Comparison of ENCODE assay signal across 1 cellular context in the genomic region with DNA sequence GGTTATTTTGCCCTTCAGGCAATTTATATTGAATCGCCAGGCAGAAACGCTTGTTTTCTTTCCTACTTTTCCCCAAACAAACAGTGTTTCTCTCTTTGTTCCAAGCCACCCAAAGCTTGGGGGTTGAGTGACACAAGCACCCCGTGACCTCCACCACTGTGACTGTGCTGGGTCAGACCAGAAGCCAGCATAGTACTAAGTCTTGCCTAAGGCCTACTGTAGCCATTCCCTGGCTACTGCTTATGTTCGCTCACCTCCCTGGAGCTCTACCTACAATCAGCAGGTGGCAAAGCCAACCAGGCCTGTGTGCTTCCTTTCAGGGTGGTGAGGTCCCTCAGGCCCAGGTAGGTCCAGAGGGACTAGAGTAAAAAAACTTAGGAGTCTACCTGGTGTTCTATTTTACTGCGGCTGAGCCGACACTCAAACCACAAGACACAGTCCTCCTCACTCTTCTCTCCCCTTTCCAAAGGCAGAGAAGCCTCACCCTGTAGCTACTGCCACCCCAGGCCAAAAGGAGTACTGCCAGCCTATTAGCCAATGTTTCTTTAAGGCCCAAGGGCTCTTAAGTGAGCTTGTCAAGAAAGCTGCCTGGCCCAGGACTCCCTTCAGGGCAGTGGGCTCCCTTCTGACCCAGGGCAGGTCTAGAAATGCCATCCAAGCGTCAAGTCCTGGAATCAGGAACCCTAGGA.
TF ChIP-seq lines count a peak whose summit lies in the region.

No MANE protein-coding gene starts in this region.

TF ChIP-seq in GM23338, 12 proteins besides CTCF, POLR2A, EP300 and RAD21 (continued from another document):
- TF ChIP-seq, protein P1, sequence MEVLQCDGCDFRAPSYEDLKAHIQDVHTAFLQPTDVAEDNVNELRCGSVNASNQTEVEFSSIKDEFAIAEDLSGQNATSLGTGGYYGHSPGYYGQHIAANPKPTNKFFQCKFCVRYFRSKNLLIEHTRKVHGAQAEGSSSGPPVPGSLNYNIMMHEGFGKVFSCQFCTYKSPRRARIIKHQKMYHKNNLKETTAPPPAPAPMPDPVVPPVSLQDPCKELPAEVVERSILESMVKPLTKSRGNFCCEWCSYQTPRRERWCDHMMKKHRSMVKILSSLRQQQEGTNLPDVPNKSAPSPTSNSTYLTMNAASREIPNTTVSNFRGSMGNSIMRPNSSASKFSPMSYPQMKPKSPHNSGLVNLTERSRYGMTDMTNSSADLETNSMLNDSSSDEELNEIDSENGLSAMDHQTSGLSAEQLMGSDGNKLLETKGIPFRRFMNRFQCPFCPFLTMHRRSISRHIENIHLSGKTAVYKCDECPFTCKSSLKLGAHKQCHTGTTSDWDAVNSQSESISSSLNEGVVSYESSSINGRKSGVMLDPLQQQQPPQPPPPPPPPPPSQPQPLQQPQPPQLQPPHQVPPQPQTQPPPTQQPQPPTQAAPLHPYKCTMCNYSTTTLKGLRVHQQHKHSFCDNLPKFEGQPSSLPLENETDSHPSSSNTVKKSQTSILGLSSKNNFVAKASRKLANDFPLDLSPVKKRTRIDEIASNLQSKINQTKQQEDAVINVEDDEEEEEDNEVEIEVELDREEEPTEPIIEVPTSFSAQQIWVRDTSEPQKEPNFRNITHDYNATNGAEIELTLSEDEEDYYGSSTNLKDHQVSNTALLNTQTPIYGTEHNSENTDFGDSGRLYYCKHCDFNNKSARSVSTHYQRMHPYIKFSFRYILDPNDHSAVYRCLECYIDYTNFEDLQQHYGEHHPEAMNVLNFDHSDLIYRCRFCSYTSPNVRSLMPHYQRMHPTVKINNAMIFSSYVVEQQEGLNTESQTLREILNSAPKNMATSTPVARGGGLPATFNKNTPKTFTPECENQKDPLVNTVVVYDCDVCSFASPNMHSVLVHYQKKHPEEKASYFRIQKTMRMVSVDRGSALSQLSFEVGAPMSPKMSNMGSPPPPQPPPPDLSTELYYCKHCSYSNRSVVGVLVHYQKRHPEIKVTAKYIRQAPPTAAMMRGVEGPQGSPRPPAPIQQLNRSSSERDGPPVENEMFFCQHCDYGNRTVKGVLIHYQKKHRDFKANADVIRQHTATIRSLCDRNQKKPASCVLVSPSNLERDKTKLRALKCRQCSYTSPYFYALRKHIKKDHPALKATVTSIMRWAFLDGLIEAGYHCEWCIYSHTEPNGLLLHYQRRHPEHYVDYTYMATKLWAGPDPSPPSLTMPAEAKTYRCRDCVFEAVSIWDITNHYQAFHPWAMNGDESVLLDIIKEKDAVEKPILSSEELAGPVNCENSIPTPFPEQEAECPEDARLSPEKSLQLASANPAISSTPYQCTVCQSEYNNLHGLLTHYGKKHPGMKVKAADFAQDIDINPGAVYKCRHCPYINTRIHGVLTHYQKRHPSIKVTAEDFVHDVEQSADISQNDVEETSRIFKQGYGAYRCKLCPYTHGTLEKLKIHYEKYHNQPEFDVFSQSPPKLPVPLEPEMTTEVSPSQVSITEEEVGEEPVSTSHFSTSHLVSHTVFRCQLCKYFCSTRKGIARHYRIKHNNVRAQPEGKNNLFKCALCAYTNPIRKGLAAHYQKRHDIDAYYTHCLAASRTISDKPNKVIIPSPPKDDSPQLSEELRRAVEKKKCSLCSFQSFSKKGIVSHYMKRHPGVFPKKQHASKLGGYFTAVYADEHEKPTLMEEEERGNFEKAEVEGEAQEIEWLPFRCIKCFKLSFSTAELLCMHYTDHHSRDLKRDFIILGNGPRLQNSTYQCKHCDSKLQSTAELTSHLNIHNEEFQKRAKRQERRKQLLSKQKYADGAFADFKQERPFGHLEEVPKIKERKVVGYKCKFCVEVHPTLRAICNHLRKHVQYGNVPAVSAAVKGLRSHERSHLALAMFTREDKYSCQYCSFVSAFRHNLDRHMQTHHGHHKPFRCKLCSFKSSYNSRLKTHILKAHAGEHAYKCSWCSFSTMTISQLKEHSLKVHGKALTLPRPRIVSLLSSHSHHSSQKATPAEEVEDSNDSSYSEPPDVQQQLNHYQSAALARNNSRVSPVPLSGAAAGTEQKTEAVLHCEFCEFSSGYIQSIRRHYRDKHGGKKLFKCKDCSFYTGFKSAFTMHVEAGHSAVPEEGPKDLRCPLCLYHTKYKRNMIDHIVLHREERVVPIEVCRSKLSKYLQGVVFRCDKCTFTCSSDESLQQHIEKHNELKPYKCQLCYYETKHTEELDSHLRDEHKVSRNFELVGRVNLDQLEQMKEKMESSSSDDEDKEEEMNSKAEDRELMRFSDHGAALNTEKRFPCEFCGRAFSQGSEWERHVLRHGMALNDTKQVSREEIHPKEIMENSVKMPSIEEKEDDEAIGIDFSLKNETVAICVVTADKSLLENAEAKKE (CRISPR knock-in tag; IDR thresholded peaks at IDR 0.05) = no peak
- no peak for TF ChIP-seq ZNF331 (CRISPR knock-in tag; IDR thresholded peaks at IDR 0.05; ENCODE audit: low read depth)
- no peak for TF ChIP-seq ETS1 (IDR thresholded peaks at IDR 0.05)
- no peak for TF ChIP-seq NANOG (IDR thresholded peaks at IDR 0.05; ENCODE audit: borderline replicate concordance)
- TF ChIP-seq EZH2 (IDR thresholded peaks at IDR 0.05; ENCODE audit: low read depth, unreplicated experiment) = no peak
- TF ChIP-seq EZH2phosphoT487 (IDR thresholded peaks at IDR 0.05; ENCODE audit: unreplicated experiment) = no peak
- TF ChIP-seq ZNF114 (CRISPR knock-in tag; IDR thresholded peaks at IDR 0.05) = no peak
- no peak for TF ChIP-seq POLR2AphosphoS5 (IDR thresholded peaks at IDR 0.05; ENCODE audit: low read depth)
